Comparison of ENCODE assay signal across 8 cellular contexts in the genomic region with DNA sequence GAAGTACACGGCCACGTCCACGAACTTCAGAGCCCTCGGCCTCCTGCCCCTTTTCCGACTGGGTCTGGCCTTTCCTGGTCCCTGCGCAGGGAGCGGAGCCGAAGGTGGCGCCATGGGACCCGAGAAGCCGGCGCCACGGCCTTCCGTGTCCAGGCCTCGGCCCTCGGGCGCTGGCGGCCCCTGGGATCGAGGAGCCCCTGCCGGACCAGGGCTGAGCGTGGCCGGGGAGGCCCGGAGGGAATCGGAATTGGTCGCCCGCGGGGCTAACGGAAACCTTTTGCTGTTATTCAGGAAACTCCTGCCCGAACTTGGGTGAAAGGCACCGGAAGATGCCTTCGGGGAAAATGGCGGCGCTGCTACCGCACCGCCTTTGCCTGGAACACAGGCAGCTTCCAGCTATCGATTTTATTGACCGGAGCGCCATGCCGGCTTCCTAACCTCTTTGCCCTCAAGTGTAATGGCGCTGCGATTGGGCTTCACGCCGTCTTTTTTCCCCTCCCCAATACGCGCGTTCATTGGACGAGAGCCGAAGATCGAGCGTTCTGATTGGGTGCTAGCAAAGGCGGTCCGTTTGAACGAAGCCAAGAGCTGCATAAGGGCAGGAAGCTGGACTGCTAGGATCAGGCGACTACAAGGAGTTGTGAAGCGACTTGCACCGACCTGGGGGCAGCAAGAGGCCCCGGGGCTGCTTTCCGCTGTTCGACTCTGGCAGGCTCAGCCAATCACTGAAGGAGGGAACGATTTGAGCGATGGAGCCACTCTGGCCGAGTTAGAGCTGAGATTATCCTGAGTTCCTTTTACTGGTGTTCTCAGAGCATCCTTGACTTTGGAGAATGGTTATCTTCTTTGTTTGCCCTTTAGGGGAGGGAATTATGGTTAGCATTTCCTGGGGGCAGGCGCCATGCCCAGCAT. TPM values are rescaled to one million over a fixed set of nuclear protein-coding genes. Genes with fewer than 3 reads are reported as not detected.
DNase-seq lines count a peak whose midpoint lies in the region; ATAC-seq and TF ChIP-seq lines count a peak whose summit lies in the region.

ZNF689 (minus strand) TSS at position 462 of the 912 bp plus-strand sequence; CDS start at position 114, 348 bp downstream.

- no peak within 1 kb of the TSS for H2AFZ ChIP-seq in OCI-LY1 (ENCODE audit: low read length)

- H3K9me3 Mint-ChIP-seq in endothelial cell (ENCODE audit: unreplicated experiment) (no peaks in the 10 kb centered on the region), mesothelial cell of epicardium (no peaks in the 10 kb centered on the region)

- H3K9ac ChIP-seq in HUES64 (ENCODE audit: low read depth, low read length) (peak within 1 kb of the TSS; percentile 97), OCI-LY1 (ENCODE audit: low read length) (peak within 1 kb of the TSS; percentile 96)

- H3K27me3 Mint-ChIP-seq in endothelial cell (ENCODE audit: unreplicated experiment) = peaks cover 5% of the 10 kb centered on the region
- H3K27me3 Mint-ChIP-seq in mesothelial cell of epicardium (ENCODE audit: low read depth) = no peaks in the 10 kb centered on the region

- peak; percentile 86 for ATAC-seq in GM21423 (IDR thresholded peaks at IDR 0.05; ENCODE audit: unreplicated experiment)

- H3K79me2 ChIP-seq in OCI-LY1 (ENCODE audit: insufficient read depth, low read length) = no peaks in the 10 kb centered on the region

- H3K4me3 ChIP-seq in HUES64 (ENCODE audit: low read length) (peak within 1 kb of the TSS; percentile 84), OCI-LY1 (ENCODE audit: low read depth, low read length, poor library complexity, severe bottlenecking) (peak within 1 kb of the TSS; percentile 84)

- H3K27me3 ChIP-seq in HUES64 (ENCODE audit: insufficient read depth, low read length) (no peaks in the 10 kb centered on the region), OCI-LY1 (ENCODE audit: insufficient read depth, low read length) (no peaks in the 10 kb centered on the region)

- H3K36me3 Mint-ChIP-seq in endothelial cell (ENCODE audit: low read depth, unreplicated experiment) (peaks cover 8% of the 10 kb centered on the region), mesothelial cell of epicardium (peaks cover 5% of the 10 kb centered on the region)

- H3K9me2 ChIP-seq in OCI-LY1 (ENCODE audit: low read depth, low read length) = no peaks in the 10 kb centered on the region

- H3K27ac ChIP-seq in HUES64 (ENCODE audit: low read depth, low read length) (peak within 1 kb of the TSS; percentile 91), OCI-LY1 (ENCODE audit: low read depth, low read length, poor library complexity, severe bottlenecking) (peak within 1 kb of the TSS; percentile 39)

- peak within 1 kb of the TSS; percentile 84 for H3K27ac Mint-ChIP-seq in endothelial cell (ENCODE audit: unreplicated experiment)
- peak within 1 kb of the TSS; percentile 97 for H3K27ac Mint-ChIP-seq in mesothelial cell of epicardium

- peaks cover 10% of the 10 kb centered on the region for H3K4me1 Mint-ChIP-seq in endothelial cell (ENCODE audit: unreplicated experiment)
- H3K4me1 Mint-ChIP-seq in mesothelial cell of epicardium = peaks cover 7% of the 10 kb centered on the region

- H3K9me3 ChIP-seq in HUES64 (ENCODE audit: insufficient read depth, low read depth, low read length) (no peaks in the 10 kb centered on the region), OCI-LY1 (ENCODE audit: low read length) (no peaks in the 10 kb centered on the region)

- peak within 1 kb of the TSS; percentile 78 for H3K4me2 ChIP-seq in OCI-LY1 (ENCODE audit: low read length)

- TF ChIP-seq CTCF in OCI-LY1 (IDR thresholded peaks at IDR 0.05; ENCODE audit: low read length) (no peak; the same call in 1 of the 2 replicates), endothelial cell (IDR thresholded peaks at IDR 0.05; ENCODE audit: unreplicated experiment) (no peak), mesothelial cell of epicardium (IDR thresholded peaks at IDR 0.05; ENCODE audit: unreplicated experiment) (no peak)

- H3K4me1 ChIP-seq in HUES64 (ENCODE audit: insufficient read depth, low read length) = no peaks in the 10 kb centered on the region
- H3K4me1 ChIP-seq in OCI-LY1 (ENCODE audit: insufficient read depth, low read length, severe bottlenecking) = peaks cover 29% of the 10 kb centered on the region

- H4K20me1 ChIP-seq in OCI-LY1 (ENCODE audit: insufficient read depth, low read length) = no peaks in the 10 kb centered on the region

- peaks cover 17% of the 10 kb centered on the region for H3K36me3 ChIP-seq in HUES64 (ENCODE audit: insufficient read depth, low read length)
- peaks cover 28% of the 10 kb centered on the region; the same call in 1 of the 2 replicates for H3K36me3 ChIP-seq in OCI-LY1 (ENCODE audit: insufficient read depth, low read length)

- DNase-seq in Caki2 (ENCODE audit: low read depth) (peak; percentile 99), endothelial cell (ENCODE audit: low spot score) (peak; percentile 93), mesothelial cell of epicardium (ENCODE audit: low spot score in 2 of 2, unreplicated experiment in 2 of 2) (peak; percentile 84 to 96)
- DNase-seq in activated CD8-positive, alpha-beta memory T cell treated with anti-CD3 and anti-CD28 coated beads, Interleukin-2, amount 50 U/mL, for 4 hours = peak; percentile 92
- peak; percentile 87 to 91 for DNase-seq in stimulated activated CD8-positive, alpha-beta memory T cell treated with anti-CD3 and anti-CD28 coated beads, Interleukin-15, amount 100 ng/mL, for 48 hours (ENCODE audit: low read depth in 2 of 2)

- peak within 1 kb of the TSS; percentile 93 for H3K4me3 Mint-ChIP-seq in endothelial cell (ENCODE audit: unreplicated experiment)
- H3K4me3 Mint-ChIP-seq in mesothelial cell of epicardium = peak within 1 kb of the TSS; percentile 91

- H3F3A ChIP-seq in OCI-LY1 (ENCODE audit: insufficient read depth, low read length) = peaks cover 5% of the 10 kb centered on the region; the same call in 1 of the 2 replicates

- in situ Hi-C loops in Caki2 (cut with HindIII; ENCODE audit: low pct_unique_long_range_greater_than_20kb, low sequenced_read_pairs) = no loop called here

- under 1% methylated on average over 62 of the region's 63 CpGs for WGBS in HUES64

RNA-seq across cellular contexts. Expression of gene ZNF689, which starts in this region (rescaled TPM):
- total RNA-seq in Caki2 (2014; rRNA removed; shearing (Covaris generic); ENCODE audit: low replicate concordance) = 7.0 and 12.0 TPM in 2 replicates
- 13.1 TPM for polyA plus RNA-seq in HUES64 (2013, experiment 1 of 2)
- polyA plus RNA-seq in HUES64 (2013, experiment 2 of 2) = 13.5 TPM
- total RNA-seq in endothelial cell (ENCODE audit: unreplicated experiment) (12.0 TPM), mesothelial cell of epicardium (12.1 to 13.7 TPM (median 12.4 TPM) in 3 replicates)

Comparison
In these comparisons a context has a peak if more than half of its experiments do, and no peak if none do; other contexts are left out.
1. Peak in every context shown above with its lines: DNase-seq, ATAC-seq, H3K4me3 ChIP-seq and H3K27ac ChIP-seq.